Comparison of ENCODE assay signal across 1 cellular context in genomic region chr12:75666126-75666979, GRCh38.
TF ChIP-seq lines count a peak whose summit lies in the region.

No MANE protein-coding gene starts in this region.

TF ChIP-seq in HepG2, 621 proteins besides CTCF, POLR2A, EP300 and RAD21 (continued from another document and continues in another):
- TF ChIP-seq FUBP1 (CRISPR knock-in tag; IDR thresholded peaks at IDR 0.05; ENCODE audit: borderline replicate concordance) (no peak), ZNF598 (CRISPR knock-in tag; IDR thresholded peaks at IDR 0.05; ENCODE audit: borderline replicate concordance) (no peak), ZNF629 (CRISPR knock-in tag; conservative IDR thresholded peaks at IDR 0.05) (no peak), MYNN (CRISPR knock-in tag; IDR thresholded peaks at IDR 0.05; ENCODE audit: low read depth) (no peak), RNF219 (CRISPR knock-in tag; IDR thresholded peaks at IDR 0.05) (peak; percentile 57; the same call in 1 of the 2 replicates), KLF6 (CRISPR knock-in tag; IDR thresholded peaks at IDR 0.05) (no peak), TGIF2 (CRISPR knock-in tag; IDR thresholded peaks at IDR 0.05) (no peak), ZNF326 (CRISPR knock-in tag; IDR thresholded peaks at IDR 0.05; ENCODE audit: borderline replicate concordance) (no peak), ARHGAP35 (CRISPR knock-in tag; IDR thresholded peaks at IDR 0.05; ENCODE audit: borderline replicate concordance) (no peak), ERF (CRISPR knock-in tag; IDR thresholded peaks at IDR 0.05) (no peak), ZNF564 (CRISPR knock-in tag; IDR thresholded peaks at IDR 0.05) (no peak), TBX2 (CRISPR knock-in tag; IDR thresholded peaks at IDR 0.05; ENCODE audit: borderline replicate concordance) (peak; percentile 45; the same call in 1 of the 2 replicates), ATM (IDR thresholded peaks at IDR 0.05; ENCODE audit: borderline replicate concordance) (no peak), ZNF878 (CRISPR knock-in tag; IDR thresholded peaks at IDR 0.05) (peak; percentile 57; the same call in 1 of the 2 replicates), ZNF207 (IDR thresholded peaks at IDR 0.05; ENCODE audit: borderline replicate concordance) (no peak), REST (IDR thresholded peaks at IDR 0.05; ENCODE audit: borderline replicate concordance in 1 of 2, low read depth in 1 of 2, low read length in 2 of 2) (peak in 1 of 2 experiments; percentile 63; a peak in 2 of 4 replicates), ZBTB14 (CRISPR knock-in tag; IDR thresholded peaks at IDR 0.05) (no peak), HMG20B (CRISPR knock-in tag; conservative IDR thresholded peaks at IDR 0.05) (peak; percentile 87), ZNF124 (CRISPR knock-in tag; IDR thresholded peaks at IDR 0.05) (peak; percentile 68), ZNF546 (CRISPR knock-in tag; conservative IDR thresholded peaks at IDR 0.05) (peak; percentile 55; the same call in 1 of the 2 replicates), NFE2L2 (IDR thresholded peaks at IDR 0.05; ENCODE audit: low read length) (no peak), SMAD9 (CRISPR knock-in tag; IDR thresholded peaks at IDR 0.05) (no peak), IRF9 (CRISPR knock-in tag; IDR thresholded peaks at IDR 0.05; ENCODE audit: borderline replicate concordance) (no peak), ZNF343 (CRISPR knock-in tag; IDR thresholded peaks at IDR 0.05) (no peak), MAZ (IDR thresholded peaks at IDR 0.05; ENCODE audit: borderline replicate concordance, low read depth, low read length) (no peak), MAZ (CRISPR knock-in tag; IDR thresholded peaks at IDR 0.05; ENCODE audit: low read depth) (no peak), SMAD3 (CRISPR knock-in tag; IDR thresholded peaks at IDR 0.05) (no peak), HDAC6 (IDR thresholded peaks at IDR 0.05; ENCODE audit: low read depth, low read length) (no peak), MIXL1 (CRISPR knock-in tag; IDR thresholded peaks at IDR 0.05) (peak; percentile 99), SAFB2 (CRISPR knock-in tag; IDR thresholded peaks at IDR 0.05; ENCODE audit: borderline replicate concordance, low read depth) (no peak), ZNF574 (CRISPR knock-in tag; IDR thresholded peaks at IDR 0.05) (peak; percentile 35; the same call in 1 of the 2 replicates), ZNF274 (CRISPR knock-in tag; IDR thresholded peaks at IDR 0.05) (no peak), ONECUT2 (CRISPR knock-in tag; IDR thresholded peaks at IDR 0.05) (peak; percentile 85), ZNF549 (CRISPR knock-in tag; IDR thresholded peaks at IDR 0.05) (no peak), RNF2 (conservative IDR thresholded peaks at IDR 0.05; ENCODE audit: low read depth) (no peak), ARID4A (CRISPR knock-in tag; IDR thresholded peaks at IDR 0.05; ENCODE audit: borderline replicate concordance) (no peak), ZSCAN5A (CRISPR knock-in tag; IDR thresholded peaks at IDR 0.05; ENCODE audit: borderline replicate concordance) (peak; percentile 80; the same call in 1 of the 2 replicates), ZNF280B (CRISPR knock-in tag; IDR thresholded peaks at IDR 0.05; ENCODE audit: borderline replicate concordance) (no peak), KDM5B (CRISPR knock-in tag; IDR thresholded peaks at IDR 0.05; ENCODE audit: borderline replicate concordance) (no peak), ZNF530 (CRISPR knock-in tag; IDR thresholded peaks at IDR 0.05; ENCODE audit: low read depth) (no peak), NR3C1 (CRISPR knock-in tag; IDR thresholded peaks at IDR 0.05) (no peak), ZNF547 (CRISPR knock-in tag; IDR thresholded peaks at IDR 0.05) (no peak), ZNF552 (CRISPR knock-in tag; IDR thresholded peaks at IDR 0.05; ENCODE audit: borderline replicate concordance) (0 out of 2 replicates have a peak, but pooled peaks have one; percentile 31), ZNF749 (CRISPR knock-in tag; IDR thresholded peaks at IDR 0.05; ENCODE audit: borderline replicate concordance) (no peak), ZNF747 (CRISPR knock-in tag; IDR thresholded peaks at IDR 0.05; ENCODE audit: borderline replicate concordance) (no peak)
